Comparison of ENCODE assay signal across 22 cellular contexts in the genomic region with DNA sequence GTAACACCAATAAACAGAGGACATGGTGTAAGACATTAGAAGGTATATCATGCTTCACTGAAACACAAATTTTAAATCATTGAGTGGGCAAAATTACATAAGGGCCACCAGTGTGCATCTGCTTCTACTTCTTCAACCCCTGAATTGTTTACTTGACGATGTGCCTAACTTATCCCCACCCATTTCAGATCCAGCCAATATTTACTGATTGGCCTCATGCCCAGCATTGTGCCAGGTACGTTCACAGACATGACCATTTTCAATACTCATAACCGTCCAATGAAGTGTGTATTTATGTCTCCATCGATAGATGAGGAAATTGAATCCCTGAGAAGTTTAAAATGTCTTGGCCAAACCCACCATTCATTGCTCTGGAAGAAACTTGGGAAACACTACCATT.
A peak's percentile ranks its signal among the peaks of the same experiment; 100 is the strongest.
DNase-seq lines count a peak whose midpoint lies in the region; ATAC-seq and TF ChIP-seq lines count a peak whose summit lies in the region.
"Had no signal": no experiment of that assay in that cellular context is flagged by ENCODE, and none has a peak within 500 bp of the region (broad histone marks: within the 10 kb centered on the region; RNA-seq: fewer than 3 reads in every experiment).

No MANE protein-coding gene starts in this region.

- ATAC-seq in HG03097 (IDR thresholded peaks at IDR 0.05; ENCODE audit: low FRiP score, unreplicated experiment) (no peak), gastroesophageal sphincter (no peak)
- ATAC-seq: activated T-helper 17 cell treated with anti-CD3 and anti-CD28 coated beads, Interleukin-2, amount 50 U/mL, for 72 hours; left lung; natural killer cell treated with Interleukin-12 subunit alpha and Interleukin-12 subunit beta and Interleukin-15 and Interleukin-18, amount 100 ng/mL, for 72 hours; WTC11 had no signal

- H3K27ac ChIP-seq in VCaP (peak overlapping the region; percentile 82), gastroesophageal sphincter (no peak overlapping the region)
- H3K27ac ChIP-seq: epithelial cell of prostate, HL-60, left lung, right atrium auricular region, tibial nerve had no signal

- H3K36me3 ChIP-seq in gastroesophageal sphincter: no peaks in the 10 kb centered on the region
- H3K36me3 ChIP-seq: left lung, right atrium auricular region, tibial nerve had no signal

- no peaks in the 10 kb centered on the region for H3K27me3 ChIP-seq in gastroesophageal sphincter
- H3K27me3 ChIP-seq: left lung, right atrium auricular region, tibial nerve had no signal

- no peak overlapping the region for H3K4me3 ChIP-seq in gastroesophageal sphincter
- H3K4me3 ChIP-seq: left lung, right atrium auricular region, tibial nerve had no signal

- DNase-seq in COR-L47 (lab: John Stamatoyannopoulos, UW) (peak; percentile 57), DMS153 treated with DMSO at 0.1 percent for 48 hours (lab: John Stamatoyannopoulos, UW; ENCODE audit: unreplicated experiment) (peak; percentile 10), NCI-H345 (lab: John Stamatoyannopoulos, UW) (peak; percentile 89), SKM-1 treated with dmso at 0.1 percent for 144 hours (lab: John Stamatoyannopoulos, UW; ENCODE audit: unreplicated experiment) (no peak), HK-2 (ENCODE audit: unreplicated experiment) (no peak)
- DNase-seq: activated naive CD8-positive, alpha-beta T cell treated with anti-CD3 and anti-CD28 coated beads, Interleukin-2, amount 10 ng/mL, durations not matched to agents 7 days and 5 days; CD4-positive, alpha-beta T cell; cerebellar nuclear complex; left lung; NCI-H2107; RPMI8226; stimulated activated CD4-positive, alpha-beta T cell treated with anti-CD3 and anti-CD28 coated beads, Interleukin-12 subunit alpha, Interleukin-12 subunit beta, amount 100 ng/mL, for 4 hours had no signal

- 35 to 42% methylated on average over 4 of the region's 4 CpGs for WGBS in gastroesophageal sphincter (ENCODE audit: low coverage in 1 of 2), 2 donors

- no peak for TF ChIP-seq EP300 in gastroesophageal sphincter (IDR thresholded peaks at IDR 0.05)

- H3K9me3 ChIP-seq in gastroesophageal sphincter: no peaks in the 10 kb centered on the region
- H3K9me3 ChIP-seq: left lung, right atrium auricular region, tibial nerve had no signal

- no peak for TF ChIP-seq POLR2A in gastroesophageal sphincter (IDR thresholded peaks at IDR 0.05)

- H3K4me1 ChIP-seq in gastroesophageal sphincter: peaks cover 0 to 13% (median 0%) of the 10 kb centered on the region in 3 donors
- H3K4me1 ChIP-seq: left lung, right atrium auricular region, tibial nerve had no signal

- TF ChIP-seq CTCF in VCaP (conservative IDR thresholded peaks at IDR 0.05) (no peak), gastroesophageal sphincter (IDR thresholded peaks at IDR 0.05) (no peak)

Comparison
In these comparisons a context has a peak if more than half of its experiments do, and no peak if none do; other contexts are left out.
1. DNase-seq: peak in COR-L47 (single experiment), DMS153 treated with DMSO at 0.1 percent for 48 hours (single experiment) and NCI-H345 (single experiment); none in SKM-1 treated with dmso at 0.1 percent for 144 hours (single experiment) and HK-2 (single experiment).